In genomic region chr16:3998793-3999478, GRCh38 we compare ENCODE assay signal across 10 cellular contexts.
A peak's percentile ranks its signal among the peaks of the same experiment; 100 is the strongest.
DNase-seq lines count a peak whose midpoint lies in the region; ATAC-seq and TF ChIP-seq lines count a peak whose summit lies in the region.
"Had no signal": no experiment of that assay in that cellular context is flagged by ENCODE, and none has a peak within 500 bp of the region (broad histone marks: within the 10 kb centered on the region; RNA-seq: fewer than 3 reads in every experiment).

No MANE protein-coding gene starts in this region.

- peak; percentile 19 for ATAC-seq in left lobe of liver
- ATAC-seq in HG03175 (IDR thresholded peaks at IDR 0.05; ENCODE audit: unreplicated experiment), result no peak
- no peak for ATAC-seq in GM19455 (IDR thresholded peaks at IDR 0.05; ENCODE audit: unreplicated experiment)
- ATAC-seq in HG03135 (IDR thresholded peaks at IDR 0.05; ENCODE audit: unreplicated experiment), result no peak
- no peak for ATAC-seq in GM18907 (IDR thresholded peaks at IDR 0.05; ENCODE audit: unreplicated experiment)

- H3K9me3 ChIP-seq in HEK293 (ENCODE audit: control insufficient read depth, insufficient read depth, low read depth, low read length), result no peaks in the 10 kb centered on the region
- no peaks in the 10 kb centered on the region for H3K9me3 ChIP-seq in testis

- TF ChIP-seq CTCF in HEK293 (tag by site-specific recombination; IDR thresholded peaks at IDR 0.05) (no peak), brain microvascular endothelial cell (IDR thresholded peaks at IDR 0.05; ENCODE audit: low read depth, low read length, missing control alignments) (no peak), testis (IDR thresholded peaks at IDR 0.05) (no peak)

- in situ Hi-C loops in brain microvascular endothelial cell (cut with HindIII; ENCODE audit: low pct_ligation_motif_present, low sequenced_read_pairs), result no loop called here

- H3K27me3 ChIP-seq in brain microvascular endothelial cell (replicated peaks), result no peaks in the 10 kb centered on the region
- no peaks in the 10 kb centered on the region for H3K27me3 ChIP-seq in testis

- CTCF ChIA-PET in HEK293 (lab: Yijun Ruan, JAX), result interaction anchor here (0.8 to 1.4 kb wide), 4 partner anchors 16 to 404 kb away, joined by 3 to 7 read pairs (median 3); no protein-coding TSS in a partner anchor

- H3K4me3 ChIP-seq in HEK293 (ENCODE audit: low read depth, low read length), result no peak overlapping the region
- H3K4me3 ChIP-seq in brain microvascular endothelial cell (ENCODE audit: low read depth, low read length), result no peak overlapping the region
- H3K4me3 ChIP-seq in testis, result no peak overlapping the region

- POLR2A ChIA-PET in HEK293 (lab: Yijun Ruan, JAX), result interaction anchor here (0.9 kb wide), 1 partner anchor 11 kb away, joined by 4 read pairs; no protein-coding TSS in a partner anchor

- DNase-seq in brain microvascular endothelial cell, result peak; percentile 60
- no peak for DNase-seq in left lobe of liver (ENCODE audit: low spot score)
- no peak for DNase-seq in testis
- DNase-seq: NCI-H1105 treated with DMSO at 0.1 percent for 48 hours; stimulated activated CD4-positive, alpha-beta T cell treated with anti-CD3 and anti-CD28 coated beads, Interleukin-4, amount 100 ng/mL, for 4 hours had no signal

- H3K4me1 ChIP-seq in HEK293 (ENCODE audit: control insufficient read depth, insufficient read depth, low read length) (peaks cover 5% of the 10 kb centered on the region), testis (peaks cover 18% of the 10 kb centered on the region)

- H3K36me3 ChIP-seq in HEK293 (ENCODE audit: control insufficient read depth in 2 of 2, insufficient read depth in 1 of 2, low read length in 2 of 2) (no peaks in the 10 kb centered on the region), brain microvascular endothelial cell (replicated peaks) (no peaks in the 10 kb centered on the region), testis (ENCODE audit: low read depth, missing control alignments) (no peaks in the 10 kb centered on the region)

- no peak for TF ChIP-seq POLR2A in testis (IDR thresholded peaks at IDR 0.05)

- H3K27ac ChIP-seq in HEK293 (ENCODE audit: extremely low read depth, low read depth, low read length) (no peak overlapping the region), brain microvascular endothelial cell (peak overlapping the region; percentile 49), testis (peak overlapping the region; percentile 0 to 34)

- intact Hi-C loops in testis (cut with DNase I; ENCODE audit: low total_unique reads), result no loop called here

- 31 to 52% methylated on average over 11 to 13 of the region's 13 CpGs for WGBS in testis, 2 donors

TF ChIP-seq in HEK293, 187 proteins besides CTCF, POLR2A, EP300 and RAD21 (continues in another document):
- TF ChIP-seq BCL6B (tag by site-specific recombination; IDR thresholded peaks at IDR 0.05), result no peak
- peak; percentile 91 for TF ChIP-seq ZIC2 (tag by site-specific recombination; IDR thresholded peaks at IDR 0.05)
- TF ChIP-seq ZNF629 (tag by site-specific recombination; IDR thresholded peaks at IDR 0.05), result peak; percentile 71
- 0 out of 2 replicates have a peak, but pooled peaks have one; percentile 48 for TF ChIP-seq ZNF600 (tag by site-specific recombination; IDR thresholded peaks at IDR 0.05)
- TF ChIP-seq YY2 (tag by site-specific recombination; IDR thresholded peaks at IDR 0.05), result no peak
- TF ChIP-seq ZBTB21 (tag by site-specific recombination; IDR thresholded peaks at IDR 0.05), result peak; percentile 54; the same call in 1 of the 2 replicates
- TF ChIP-seq, protein P1, sequence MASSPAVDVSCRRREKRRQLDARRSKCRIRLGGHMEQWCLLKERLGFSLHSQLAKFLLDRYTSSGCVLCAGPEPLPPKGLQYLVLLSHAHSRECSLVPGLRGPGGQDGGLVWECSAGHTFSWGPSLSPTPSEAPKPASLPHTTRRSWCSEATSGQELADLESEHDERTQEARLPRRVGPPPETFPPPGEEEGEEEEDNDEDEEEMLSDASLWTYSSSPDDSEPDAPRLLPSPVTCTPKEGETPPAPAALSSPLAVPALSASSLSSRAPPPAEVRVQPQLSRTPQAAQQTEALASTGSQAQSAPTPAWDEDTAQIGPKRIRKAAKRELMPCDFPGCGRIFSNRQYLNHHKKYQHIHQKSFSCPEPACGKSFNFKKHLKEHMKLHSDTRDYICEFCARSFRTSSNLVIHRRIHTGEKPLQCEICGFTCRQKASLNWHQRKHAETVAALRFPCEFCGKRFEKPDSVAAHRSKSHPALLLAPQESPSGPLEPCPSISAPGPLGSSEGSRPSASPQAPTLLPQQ (tag by site-specific recombination; IDR thresholded peaks at IDR 0.05), result no peak; the same call in 1 of the 2 replicates
- no peak for TF ChIP-seq ZNF571 (tag by site-specific recombination; IDR thresholded peaks at IDR 0.05)
- TF ChIP-seq, protein P2, sequence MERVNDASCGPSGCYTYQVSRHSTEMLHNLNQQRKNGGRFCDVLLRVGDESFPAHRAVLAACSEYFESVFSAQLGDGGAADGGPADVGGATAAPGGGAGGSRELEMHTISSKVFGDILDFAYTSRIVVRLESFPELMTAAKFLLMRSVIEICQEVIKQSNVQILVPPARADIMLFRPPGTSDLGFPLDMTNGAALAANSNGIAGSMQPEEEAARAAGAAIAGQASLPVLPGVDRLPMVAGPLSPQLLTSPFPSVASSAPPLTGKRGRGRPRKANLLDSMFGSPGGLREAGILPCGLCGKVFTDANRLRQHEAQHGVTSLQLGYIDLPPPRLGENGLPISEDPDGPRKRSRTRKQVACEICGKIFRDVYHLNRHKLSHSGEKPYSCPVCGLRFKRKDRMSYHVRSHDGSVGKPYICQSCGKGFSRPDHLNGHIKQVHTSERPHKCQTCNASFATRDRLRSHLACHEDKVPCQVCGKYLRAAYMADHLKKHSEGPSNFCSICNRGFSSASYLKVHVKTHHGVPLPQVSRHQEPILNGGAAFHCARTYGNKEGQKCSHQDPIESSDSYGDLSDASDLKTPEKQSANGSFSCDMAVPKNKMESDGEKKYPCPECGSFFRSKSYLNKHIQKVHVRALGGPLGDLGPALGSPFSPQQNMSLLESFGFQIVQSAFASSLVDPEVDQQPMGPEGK (tag by site-specific recombination; IDR thresholded peaks at IDR 0.05), result peak; percentile 68
- TF ChIP-seq TRIM28 (IDR thresholded peaks at IDR 0.05; ENCODE audit: borderline replicate concordance, low read length), result 0 out of 2 replicates have a peak, but pooled peaks have one; percentile 28
- TF ChIP-seq GLI2 (tag by site-specific recombination; IDR thresholded peaks at IDR 0.05; ENCODE audit: borderline replicate concordance, low read depth), result no peak
- peak; percentile 49; the same call in 1 of the 2 replicates for TF ChIP-seq ZFP69B (tag by site-specific recombination; IDR thresholded peaks at IDR 0.05)
- TF ChIP-seq, protein P3, sequence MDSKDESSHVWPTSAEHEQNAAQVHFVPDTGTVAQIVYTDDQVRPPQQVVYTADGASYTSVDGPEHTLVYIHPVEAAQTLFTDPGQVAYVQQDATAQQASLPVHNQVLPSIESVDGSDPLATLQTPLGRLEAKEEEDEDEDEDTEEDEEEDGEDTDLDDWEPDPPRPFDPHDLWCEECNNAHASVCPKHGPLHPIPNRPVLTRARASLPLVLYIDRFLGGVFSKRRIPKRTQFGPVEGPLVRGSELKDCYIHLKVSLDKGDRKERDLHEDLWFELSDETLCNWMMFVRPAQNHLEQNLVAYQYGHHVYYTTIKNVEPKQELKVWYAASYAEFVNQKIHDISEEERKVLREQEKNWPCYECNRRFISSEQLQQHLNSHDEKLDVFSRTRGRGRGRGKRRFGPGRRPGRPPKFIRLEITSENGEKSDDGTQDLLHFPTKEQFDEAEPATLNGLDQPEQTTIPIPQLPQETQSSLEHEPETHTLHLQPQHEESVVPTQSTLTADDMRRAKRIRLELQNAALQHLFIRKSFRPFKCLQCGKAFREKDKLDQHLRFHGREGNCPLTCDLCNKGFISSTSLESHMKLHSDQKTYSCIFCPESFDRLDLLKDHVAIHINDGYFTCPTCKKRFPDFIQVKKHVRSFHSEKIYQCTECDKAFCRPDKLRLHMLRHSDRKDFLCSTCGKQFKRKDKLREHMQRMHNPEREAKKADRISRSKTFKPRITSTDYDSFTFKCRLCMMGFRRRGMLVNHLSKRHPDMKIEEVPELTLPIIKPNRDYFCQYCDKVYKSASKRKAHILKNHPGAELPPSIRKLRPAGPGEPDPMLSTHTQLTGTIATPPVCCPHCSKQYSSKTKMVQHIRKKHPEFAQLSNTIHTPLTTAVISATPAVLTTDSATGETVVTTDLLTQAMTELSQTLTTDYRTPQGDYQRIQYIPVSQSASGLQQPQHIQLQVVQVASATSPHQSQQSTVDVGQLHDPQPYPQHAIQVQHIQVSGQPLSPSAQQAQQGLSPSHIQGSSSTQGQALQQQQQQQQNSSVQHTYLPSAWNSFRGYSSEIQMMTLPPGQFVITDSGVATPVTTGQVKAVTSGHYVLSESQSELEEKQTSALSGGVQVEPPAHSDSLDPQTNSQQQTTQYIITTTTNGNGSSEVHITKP (tag by site-specific recombination; IDR thresholded peaks at IDR 0.05), result peak; percentile 97
- 0 out of 2 replicates have a peak, but pooled peaks have one; percentile 27 for TF ChIP-seq ZNF558 (tag by site-specific recombination; IDR thresholded peaks at IDR 0.05)
- 0 out of 2 replicates have a peak, but pooled peaks have one; percentile 19 for TF ChIP-seq ZNF2 (tag by site-specific recombination; IDR thresholded peaks at IDR 0.05)
- peak; percentile 92 for TF ChIP-seq GLIS1 (tag by site-specific recombination; IDR thresholded peaks at IDR 0.05)
- TF ChIP-seq ZNF677 (tag by site-specific recombination; IDR thresholded peaks at IDR 0.05), result no peak
- peak; percentile 47; the same call in 1 of the 2 replicates for TF ChIP-seq ZEB2 (tag by site-specific recombination; IDR thresholded peaks at IDR 0.05)
- peak; percentile 38; the same call in 1 of the 2 replicates for TF ChIP-seq IKZF3 (tag by site-specific recombination; IDR thresholded peaks at IDR 0.05)
- TF ChIP-seq ZNF341 (tag by site-specific recombination; IDR thresholded peaks at IDR 0.05; ENCODE audit: low read depth), result peak; percentile 72; the same call in 1 of the 2 replicates
- TF ChIP-seq KLF10 (tag by site-specific recombination; IDR thresholded peaks at IDR 0.05), result 0 out of 2 replicates have a peak, but pooled peaks have one; percentile 26
